26 cellular contexts compared by ENCODE assay signal in genomic region chr4:7697821-7698220, GRCh38.
"Had no signal": no experiment of that assay in that cellular context is flagged by ENCODE, and none has a peak within 500 bp of the region (broad histone marks: within the 10 kb centered on the region; RNA-seq: fewer than 3 reads in every experiment).

No MANE protein-coding gene starts in this region.

- DNase-seq: activated CD4-positive, alpha-beta T cell treated with anti-CD3 and anti-CD28 coated beads for 1 hour; activated CD4-positive, alpha-beta T cell treated with anti-CD3 and anti-CD28 coated beads, Interleukin-2, amount 10 ng/mL, durations not matched to agents 24 days and 14 days; activated CD4-positive, alpha-beta T cell treated with anti-CD3 and anti-CD28 coated beads, Interleukin-2, amount 50 U/mL, for 4 hours; activated CD4-positive, CD25-positive, alpha-beta regulatory T cell; activated CD8-positive, alpha-beta T cell treated with anti-CD3 and anti-CD28 coated beads for 36 hours; activated effector memory CD4-positive, alpha-beta T cell treated with anti-CD3 and anti-CD28 coated beads, Interleukin-2, amount 50 U/mL, for 16 hours; activated naive CD4-positive, alpha-beta T cell; activated naive CD4-positive, alpha-beta T cell treated with anti-CD3 and anti-CD28 coated beads, Interleukin-2, amount 50 U/mL, for 16 hours; activated naive CD8-positive, alpha-beta T cell treated with anti-CD3 and anti-CD28 coated beads for 36 hours; activated T-cell treated with anti-CD3 and anti-CD28 coated beads, Interleukin-2, amount 50 U/mL, for 1 hour; activated T-cell treated with anti-CD3 and anti-CD28 coated beads, Interleukin-2, amount 50 U/mL, for 72 hours; amniotic stem cell; aorta; brain microvascular endothelial cell; NCI-H1048; NCI-H1105 treated with DMSO at 0.1 percent for 48 hours; NCI-H1436; NCI-H1930; NCI-H345; SIG-M5; SW 1271; T-helper 1 cell; T1000; WERI-Rb-1 had no signal

- H3K27ac ChIP-seq: brain microvascular endothelial cell, WERI-Rb-1 had no signal

- ATAC-seq: activated CD8-positive, alpha-beta T cell treated with anti-CD3 and anti-CD28 coated beads for 36 hours; activated T-cell treated with anti-CD3 and anti-CD28 coated beads, Interleukin-2, amount 50 U/mL, for 72 hours; activated T-helper 17 cell treated with anti-CD3 and anti-CD28 coated beads, Interleukin-2, amount 50 U/mL, for 72 hours; Panc1 had no signal

- H3K36me3 ChIP-seq: brain microvascular endothelial cell had no signal
